ENCODE assay signal across 15 cellular contexts in genomic region chr4:73603854-73604584, GRCh38. TPM values are rescaled to one million over a fixed set of nuclear protein-coding genes. Genes with fewer than 3 reads are reported as not detected.
DNase-seq lines count a peak whose midpoint lies in the region; ATAC-seq, FAIRE-seq and TF ChIP-seq lines count a peak whose summit lies in the region.
"Had no signal": no experiment of that assay in that cellular context is flagged by ENCODE, and none has a peak within 500 bp of the region (broad histone marks: within the 10 kb centered on the region; RNA-seq: fewer than 3 reads in every experiment).

No MANE protein-coding gene starts in this region.

- H3K9me3 ChIP-seq in lower lobe of right lung, result no peaks in the 10 kb centered on the region
- H3K9me3 ChIP-seq: left ventricle myocardium inferior had no signal

- peaks cover 3% of the 10 kb centered on the region for H3K4me1 ChIP-seq in lower lobe of right lung
- H3K4me1 ChIP-seq: left ventricle myocardium inferior had no signal

- intact Hi-C loops in lower lobe of right lung (cut with DNase I), result no loop called here

- H3K36me3 ChIP-seq in lower lobe of right lung, result no peaks in the 10 kb centered on the region
- H3K36me3 ChIP-seq: left ventricle myocardium inferior had no signal

- ATAC-seq in lower lobe of right lung, result no peak
- no peak for ATAC-seq in GM18511 (IDR thresholded peaks at IDR 0.05; ENCODE audit: unreplicated experiment)
- no peak for ATAC-seq in HG03097 (IDR thresholded peaks at IDR 0.05; ENCODE audit: low FRiP score, unreplicated experiment)

- no peak for TF ChIP-seq CTCF in fibroblast of the aortic adventitia (IDR thresholded peaks at IDR 0.05; ENCODE audit: insufficient read depth, low read length)
- no peak for TF ChIP-seq CTCF in retinal pigment epithelial cell (conservative IDR thresholded peaks at IDR 0.05; ENCODE audit: low read depth, low read length)
- TF ChIP-seq CTCF in lower lobe of right lung (IDR thresholded peaks at IDR 0.05), result no peak

- FAIRE-seq in GM18507 (lab: Jason Lieb, UNC), result peak; percentile 66

- H3K27ac ChIP-seq in lower lobe of right lung, result no peak overlapping the region
- H3K27ac ChIP-seq: HL-60, left ventricle myocardium inferior had no signal

- H3K4me3 ChIP-seq in fibroblast of the aortic adventitia (ENCODE audit: low read depth, low read length), result no peak overlapping the region
- H3K4me3 ChIP-seq in retinal pigment epithelial cell (ENCODE audit: low read length), result no peak overlapping the region
- H3K4me3 ChIP-seq in lower lobe of right lung, result no peak overlapping the region
- H3K4me3 ChIP-seq: left ventricle myocardium inferior had no signal

- H3K27me3 ChIP-seq in lower lobe of right lung (ENCODE audit: low read depth), result no peaks in the 10 kb centered on the region

- DNase-seq in GM18507 (ENCODE audit: extremely low spot score, insufficient read length, low read depth), result no peak
- DNase-seq in RPMI7951 (ENCODE audit: low read depth), result peak; percentile 59
- DNase-seq in fibroblast of the aortic adventitia (ENCODE audit: low read depth), result peak; percentile 28
- DNase-seq in retinal pigment epithelial cell (ENCODE audit: low read depth), result peak; percentile 79
- no peak for DNase-seq in lower lobe of right lung
- no peak for DNase-seq in stimulated activated CD4-positive, alpha-beta T cell treated with anti-CD3 and anti-CD28 coated beads, Interleukin-4, amount 100 ng/mL, for 1 hour
- DNase-seq: CD4-positive, alpha-beta memory T cell; foreskin melanocyte; left ventricle myocardium inferior; NCI-H446 treated with DMSO at 0.1 percent for 48 hours; occipital lobe; stimulated activated naive CD4-positive, alpha-beta T cell treated with Interleukin-2 at 50 U/mL for 16 hours had no signal

RNA-seq across cellular contexts. Expression of gene RASSF6, which starts 16.2 kb away (rescaled TPM):
- total RNA-seq in RPMI7951 (2014; rRNA removed; shearing (Covaris generic)), result under 0.01 and 0.12 TPM in 2 replicates
- not detected in 2 replicates for total RNA-seq in fibroblast of the aortic adventitia (ENCODE audit: low replicate concordance)
- total RNA-seq in lower lobe of right lung, result 1.9 TPM
- total RNA-seq: left ventricle myocardium inferior had no signal

Comparison
In these comparisons a context has a peak if more than half of its experiments do, and no peak if none do; other contexts are left out.
1. DNase-seq: peak in RPMI7951 (single experiment), fibroblast of the aortic adventitia (single experiment) and retinal pigment epithelial cell (single experiment); none in GM18507 (single experiment), lower lobe of right lung (single experiment) and stimulated activated CD4-positive, alpha-beta T cell treated with anti-CD3 and anti-CD28 coated beads, Interleukin-4, amount 100 ng/mL, for 1 hour (single experiment).